Comparison of ENCODE assay signal across 8 cellular contexts in genomic region chr14:76958020-76958965, GRCh38.
A peak's percentile ranks its signal among the peaks of the same experiment; 100 is the strongest.
DNase-seq lines count a peak whose midpoint lies in the region; TF ChIP-seq lines count a peak whose summit lies in the region.

No MANE protein-coding gene starts in this region.

- no peaks in the 10 kb centered on the region for H3K36me3 ChIP-seq in PC-9 (ENCODE audit: low read depth)
- H3K36me3 ChIP-seq in esophagus (ENCODE audit: control insufficient read depth in 2 of 2, insufficient read depth in 2 of 2, low read length in 1 of 2): no peaks in the 10 kb centered on the region

- H3K27me3 ChIP-seq in PC-9 (ENCODE audit: insufficient read depth, low read depth): no peaks in the 10 kb centered on the region
- no peaks in the 10 kb centered on the region for H3K27me3 ChIP-seq in esophagus (ENCODE audit: control insufficient read depth in 1 of 2, insufficient read depth in 2 of 2, low read length in 2 of 2)

- DNase-seq in DMS153 (lab: John Stamatoyannopoulos, UW) (peak; percentile 43), DMS153 treated with DMSO at 0.1 percent for 48 hours (lab: John Stamatoyannopoulos, UW; ENCODE audit: unreplicated experiment) (no peak), PC-9 (peak in 1 of 2 experiments; percentile 69), OCI-M2 (lab: John Stamatoyannopoulos, UW; ENCODE audit: unreplicated experiment) (no peak), SIG-M5 (lab: John Stamatoyannopoulos, UW) (no peak), caudate nucleus (lab: John Stamatoyannopoulos, UW) (no peak)

- TF ChIP-seq CTCF in PC-9 (conservative IDR thresholded peaks at IDR 0.05): no peak

- H3K9me3 ChIP-seq in PC-9 (ENCODE audit: insufficient read depth, low read depth) (no peaks in the 10 kb centered on the region), esophagus (ENCODE audit: control insufficient read depth in 2 of 2, insufficient read depth in 1 of 2, low read depth in 1 of 2, low read length in 1 of 2) (no peaks in the 10 kb centered on the region)

- intact Hi-C loops in PC-9 (cut with micrococcal nuclease; ENCODE audit: unreplicated experiment): no loop called here

- peaks cover 95% of the 10 kb centered on the region for H3K4me1 ChIP-seq in PC-9 (replicated peaks; ENCODE audit: insufficient read depth)
- peaks cover 3 to 20% of the 10 kb centered on the region in 2 donors for H3K4me1 ChIP-seq in esophagus (ENCODE audit: control insufficient read depth in 2 of 2, insufficient read depth in 2 of 2, low read length in 1 of 2)

- CTCF ChIA-PET in PC-9 (lab: Charles Lee): interaction anchor here (0.6 to 1.1 kb wide), 8 partner anchors 38 to 138 kb away, joined by 3 to 12 read pairs (median 4); no protein-coding TSS in a partner anchor

- H4K20me1 ChIP-seq in PC-9 (ENCODE audit: insufficient read depth): no peaks in the 10 kb centered on the region

- POLR2A ChIA-PET in PC-9 (lab: Charles Lee; ENCODE audit: unreplicated experiment): interaction anchor here (0.5 to 0.8 kb wide), 7 partner anchors 18 to 1499 kb away, joined by 3 to 17 read pairs (median 4); partner anchors contain the start of gene IRF2BPL

- peaks cover 86% of the 10 kb centered on the region for H3F3A ChIP-seq in PC-9 (ENCODE audit: insufficient read depth, low read depth)

- H3K4me3 ChIP-seq in PC-9 (no peak overlapping the region), esophagus (ENCODE audit: low read depth in 1 of 2, low read length in 2 of 2) (no peak overlapping the region), skin epidermis (no peak overlapping the region)

- H3K4me2 ChIP-seq in PC-9: peak overlapping the region; percentile 79

- peak overlapping the region; percentile 90 for H3K27ac ChIP-seq in PC-9
- H3K27ac ChIP-seq in esophagus (ENCODE audit: low read depth in 2 of 2, low read length in 1 of 2): peak overlapping the region; percentile 86 to 95
- peak overlapping the region in 19 of 21 experiments; percentile 31 to 100 (median 92) for H3K27ac ChIP-seq in skin epidermis
- no peak overlapping the region for H3K27ac ChIP-seq in caudate nucleus (ENCODE audit: low read depth, low read length)

- BruUV-seq in PC-9 (replicated peaks; lab: Mats Ljungman, UMichigan): TSS peak; percentile 63

- WGBS in esophagus, 2 donors: 67 to 68% methylated on average over 11 of the region's 11 CpGs

- H2AFZ ChIP-seq in PC-9: no peak overlapping the region

- 0 out of 2 replicates have a peak, but pooled peaks cover 9% of the 10 kb centered on the region for H3K79me2 ChIP-seq in PC-9 (ENCODE audit: low read depth)

- no peaks in the 10 kb centered on the region for H3K9me2 ChIP-seq in PC-9 (ENCODE audit: insufficient read depth)
